ENCODE assay signal across 15 cellular contexts in genomic region chr1:63601463-63601862, GRCh38. TPM values are rescaled to one million over a fixed set of nuclear protein-coding genes. Genes with fewer than 3 reads are reported as not detected.
A peak's percentile ranks its signal among the peaks of the same experiment; 100 is the strongest.
DNase-seq lines count a peak whose midpoint lies in the region; ATAC-seq and TF ChIP-seq lines count a peak whose summit lies in the region.
"Had no signal": no experiment of that assay in that cellular context is flagged by ENCODE, and none has a peak within 500 bp of the region (broad histone marks: within the 10 kb centered on the region; RNA-seq: fewer than 3 reads in every experiment).

No MANE protein-coding gene starts in this region.

- no peak overlapping the region for H2AFZ ChIP-seq in GM23338
- H2AFZ ChIP-seq in neural progenitor cell (replicated peaks): no peak overlapping the region
- H2AFZ ChIP-seq: PC-9 had no signal

- H3K79me2 ChIP-seq in GM23338 (replicated peaks; ENCODE audit: insufficient read depth): peaks cover 4% of the 10 kb centered on the region; the same call in 1 of the 2 replicates
- no peaks in the 10 kb centered on the region for H3K79me2 ChIP-seq in neural progenitor cell (ENCODE audit: low read depth)

- no peak overlapping the region for H3K27ac Mint-ChIP-seq in GM23338
- H3K27ac Mint-ChIP-seq in endodermal cell: peak overlapping the region; percentile 62
- no peak overlapping the region for H3K27ac Mint-ChIP-seq in neural progenitor cell
- H3K27ac Mint-ChIP-seq in activated T-cell treated with anti-CD3 and anti-CD28 coated beads, Interleukin-2, amount 50 U/mL, for 72 hours: no peak overlapping the region

- H3K27me3 ChIP-seq in GM23338 (ENCODE audit: insufficient read depth): no peaks in the 10 kb centered on the region
- H3K27me3 ChIP-seq in endodermal cell (ENCODE audit: control insufficient read depth, insufficient read depth, low read length, poor library complexity, severe bottlenecking): no peaks in the 10 kb centered on the region
- H3K27me3 ChIP-seq in neural progenitor cell: peaks cover 3% of the 10 kb centered on the region

- ATAC-seq in GM23338 (peak; percentile 61), GM19452 (IDR thresholded peaks at IDR 0.05; ENCODE audit: unreplicated experiment) (no peak)
- ATAC-seq in activated T-cell treated with anti-CD3 and anti-CD28 coated beads, Interleukin-2, amount 50 U/mL, for 72 hours (replicated peaks in 1 of 2): no peak

- H3K4me1 ChIP-seq in GM23338 (ENCODE audit: insufficient read depth) (peaks cover 7% of the 10 kb centered on the region; the same call in 1 of the 2 replicates), endodermal cell (ENCODE audit: control insufficient read depth, insufficient read depth, low read length) (peaks cover 10% of the 10 kb centered on the region), neural progenitor cell (peaks cover 10% of the 10 kb centered on the region)

- DNase-seq in GM23338 (ENCODE audit: low spot score) (peak; percentile 46), NCI-H69 (lab: John Stamatoyannopoulos, UW) (peak; percentile 29), endodermal cell (peak; percentile 62), neural progenitor cell (ENCODE audit: low spot score) (peak; percentile 43), germinal center (ENCODE audit: low spot score) (no peak)
- DNase-seq in activated T-cell treated with anti-CD3 and anti-CD28 coated beads, Interleukin-2, amount 50 U/mL, for 72 hours: no peak
- DNase-seq: DMS 273 treated with DMSO at 0.1 percent for 48 hours, KBM-7, NCI-H1417 treated with DMSO at 0.1 percent for 48 hours, NCI-H1930, NCI-H446 treated with DMSO at 0.1 percent for 48 hours, NCI-H774, PC-9 had no signal

- WGBS in endodermal cell (ENCODE audit: insufficient coverage in 1 of 2, insufficient read length in 1 of 2), 2 experiments: 33 to 65% methylated on average over 2 of the region's 4 CpGs

- no peaks in the 10 kb centered on the region for H3F3A ChIP-seq in GM23338 (replicated peaks; ENCODE audit: low read depth)
- H3F3A ChIP-seq in neural progenitor cell (ENCODE audit: low read depth): no peaks in the 10 kb centered on the region

- H3K9ac ChIP-seq in endodermal cell (ENCODE audit: extremely low read depth, low read length, poor library complexity, severe bottlenecking) (no peak overlapping the region), neural progenitor cell (no peak overlapping the region)

- H3K4me2 ChIP-seq in GM23338 (no peak overlapping the region), neural progenitor cell (no peak overlapping the region)
- H3K4me2 ChIP-seq: PC-9 had no signal

- peak; percentile 30 to 53 for TF ChIP-seq CTCF in GM23338 (conservative IDR thresholded peaks at IDR 0.05; ENCODE audit: low read depth in 2 of 2)
- TF ChIP-seq CTCF in endodermal cell (conservative IDR thresholded peaks at IDR 0.05): peak; percentile 50
- peak; percentile 29 for TF ChIP-seq CTCF in neural progenitor cell (IDR thresholded peaks at IDR 0.05)

- H3K4me3 ChIP-seq in GM23338 (no peak overlapping the region), endodermal cell (ENCODE audit: low read length) (no peak overlapping the region), neural progenitor cell (no peak overlapping the region)
- H3K4me3 ChIP-seq: PC-9 had no signal

- H3K36me3 Mint-ChIP-seq in GM23338 (ENCODE audit: low read depth) (no peaks in the 10 kb centered on the region), endodermal cell (ENCODE audit: low read depth) (peaks cover 14% of the 10 kb centered on the region), neural progenitor cell (no peaks in the 10 kb centered on the region)
- H3K36me3 Mint-ChIP-seq in activated T-cell treated with anti-CD3 and anti-CD28 coated beads, Interleukin-2, amount 50 U/mL, for 72 hours (ENCODE audit: insufficient read depth in 2 of 2): peaks cover 0 to 1% of the 10 kb centered on the region in 2 donors

- H3K27ac ChIP-seq in GM23338 (ENCODE audit: low read depth) (no peak overlapping the region), endodermal cell (ENCODE audit: low read depth, low read length) (no peak overlapping the region), neural progenitor cell (no peak overlapping the region)
- H3K27ac ChIP-seq: PC-9 had no signal

- H3K27me3 Mint-ChIP-seq in GM23338 (ENCODE audit: insufficient read depth, low read depth, poor library complexity): no peaks in the 10 kb centered on the region
- no peaks in the 10 kb centered on the region for H3K27me3 Mint-ChIP-seq in endodermal cell (ENCODE audit: insufficient read depth)
- H3K27me3 Mint-ChIP-seq in neural progenitor cell (ENCODE audit: insufficient read depth, low read depth): no peaks in the 10 kb centered on the region
- no peaks in the 10 kb centered on the region for H3K27me3 Mint-ChIP-seq in activated T-cell treated with anti-CD3 and anti-CD28 coated beads, Interleukin-2, amount 50 U/mL, for 72 hours (ENCODE audit: low read depth)

- H4K20me1 ChIP-seq in GM23338 (replicated peaks; ENCODE audit: insufficient read depth) (peaks cover 9% of the 10 kb centered on the region), neural progenitor cell (ENCODE audit: low read depth) (no peaks in the 10 kb centered on the region)

- H3K36me3 ChIP-seq in GM23338 (ENCODE audit: insufficient read depth) (no peaks in the 10 kb centered on the region), endodermal cell (ENCODE audit: control insufficient read depth, insufficient read depth, low read length) (peaks cover 9% of the 10 kb centered on the region), neural progenitor cell (no peaks in the 10 kb centered on the region)

- H3K9me3 ChIP-seq in endodermal cell (ENCODE audit: control insufficient read depth, low read length): no peaks in the 10 kb centered on the region
- H3K9me3 ChIP-seq in neural progenitor cell (ENCODE audit: low read depth): no peaks in the 10 kb centered on the region

- no peaks in the 10 kb centered on the region for H3K9me3 Mint-ChIP-seq in GM23338
- no peaks in the 10 kb centered on the region for H3K9me3 Mint-ChIP-seq in endodermal cell
- H3K9me3 Mint-ChIP-seq in neural progenitor cell: no peaks in the 10 kb centered on the region
- no peaks in the 10 kb centered on the region for H3K9me3 Mint-ChIP-seq in activated T-cell treated with anti-CD3 and anti-CD28 coated beads, Interleukin-2, amount 50 U/mL, for 72 hours
- H3K9me3 Mint-ChIP-seq: CD14-positive monocyte had no signal

- H3K4me1 Mint-ChIP-seq in GM23338: peaks cover 16% of the 10 kb centered on the region
- H3K4me1 Mint-ChIP-seq in endodermal cell: peaks cover 36% of the 10 kb centered on the region
- H3K4me1 Mint-ChIP-seq in neural progenitor cell: peaks cover 18% of the 10 kb centered on the region
- H3K4me1 Mint-ChIP-seq in activated T-cell treated with anti-CD3 and anti-CD28 coated beads, Interleukin-2, amount 50 U/mL, for 72 hours (ENCODE audit: low read depth): peaks cover 12% of the 10 kb centered on the region

- peaks cover 6% of the 10 kb centered on the region for H3K9me2 ChIP-seq in GM23338 (ENCODE audit: insufficient read depth)

- no peak overlapping the region for H3K4me3 Mint-ChIP-seq in GM23338
- H3K4me3 Mint-ChIP-seq in endodermal cell: no peak overlapping the region
- H3K4me3 Mint-ChIP-seq in neural progenitor cell: no peak overlapping the region
- no peak overlapping the region for H3K4me3 Mint-ChIP-seq in activated T-cell treated with anti-CD3 and anti-CD28 coated beads, Interleukin-2, amount 50 U/mL, for 72 hours
- H3K4me3 Mint-ChIP-seq: CD14-positive monocyte had no signal

TF ChIP-seq in GM23338, 12 proteins besides CTCF, POLR2A, EP300 and RAD21 (continues in another document):
- TF ChIP-seq ETS1 (IDR thresholded peaks at IDR 0.05) (no peak), POLR2AphosphoS5 (IDR thresholded peaks at IDR 0.05; ENCODE audit: low read depth) (no peak), JUNB (IDR thresholded peaks at IDR 0.05; ENCODE audit: unreplicated experiment) (no peak), EZH2 (IDR thresholded peaks at IDR 0.05; ENCODE audit: low read depth, unreplicated experiment) (no peak), EZH2phosphoT487 (IDR thresholded peaks at IDR 0.05; ENCODE audit: unreplicated experiment) (no peak), CREB1 (CRISPR knock-in tag; IDR thresholded peaks at IDR 0.05; ENCODE audit: low read depth) (no peak)

RNA-seq across cellular contexts. Expression of gene PGM1, which starts 8.3 kb away (rescaled TPM):
- total RNA-seq in GM23338 (2014; rRNA removed; shearing (Covaris generic)): 68.9 and 71.9 TPM in 2 replicates
- 17.4 and 20.9 TPM in 2 replicates for polyA plus RNA-seq in GM23338 (2016; fragmentation: Nextera tagmentation; extraction: Ambion mirVana)
- total RNA-seq in endodermal cell (100 to 1,000 TPM; 119 to 165 TPM), neural progenitor cell (ENCODE audit: low replicate concordance) (22.7 and 29.0 TPM in 2 replicates)
- 60.8 TPM for polyA plus RNA-seq in endodermal cell (2013, experiment 1 of 2)
- polyA plus RNA-seq in endodermal cell (2013, experiment 2 of 2): 52.3 TPM
- total RNA-seq in activated T-cell treated with anti-CD3 and anti-CD28 coated beads, Interleukin-2, amount 50 U/mL, for 72 hours: 10 to 100 TPM; 34.1 to 36.1 TPM

Comparison
In these comparisons a context has a peak if more than half of its experiments do, and no peak if none do; other contexts are left out.
1. DNase-seq: peak in GM23338 (single experiment), NCI-H69 (single experiment), endodermal cell (single experiment) and neural progenitor cell (single experiment); none in activated T-cell treated with anti-CD3 and anti-CD28 coated beads, Interleukin-2, amount 50 U/mL, for 72 hours (0 of 2) and germinal center (single experiment).
2. Peak in every context shown above with its lines, with median percentiles within 50 percentile points of each other: CTCF ChIP-seq.